Comparison of ENCODE assay signal across 27 cellular contexts in the genomic region with DNA sequence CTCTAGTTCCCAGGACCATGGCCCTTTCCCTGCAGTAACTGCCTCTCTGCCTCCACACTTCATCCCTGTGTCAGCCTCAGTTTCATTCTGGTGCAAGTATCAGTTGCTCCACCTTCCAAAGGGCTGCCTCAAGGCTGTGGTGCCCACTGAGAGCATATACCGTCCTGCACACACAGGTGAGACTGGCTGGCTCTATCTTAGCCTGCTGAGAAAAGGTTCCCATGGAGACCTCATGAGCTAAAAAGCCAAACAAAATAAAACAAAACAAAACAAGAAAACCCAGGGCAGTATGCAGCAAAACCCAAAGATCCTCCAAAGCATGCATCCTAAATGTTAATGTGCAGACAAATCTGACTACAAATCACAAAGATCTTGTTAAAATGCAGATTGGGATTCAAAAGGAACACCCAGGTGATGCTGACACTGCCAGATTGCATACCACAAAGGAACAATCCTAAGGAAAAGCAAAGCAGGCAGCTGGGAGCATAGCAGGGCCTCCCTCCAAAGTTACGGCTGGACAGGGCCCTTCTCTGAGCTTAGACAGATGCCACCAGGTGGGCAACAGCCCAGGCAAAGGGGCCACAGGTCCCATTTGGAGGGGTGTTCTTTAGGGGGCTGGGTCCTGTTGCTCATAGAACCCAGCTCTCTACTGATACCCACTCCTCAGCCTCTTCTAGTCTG.
DNase-seq lines count a peak whose midpoint lies in the region; ATAC-seq and TF ChIP-seq lines count a peak whose summit lies in the region.
"Had no signal": no experiment of that assay in that cellular context is flagged by ENCODE, and none has a peak within 500 bp of the region (broad histone marks: within the 10 kb centered on the region; RNA-seq: fewer than 3 reads in every experiment).

No MANE protein-coding gene starts in this region.

- H3K9ac ChIP-seq in MM.1S (ENCODE audit: low read length) (no peak overlapping the region), GM23248 (no peak overlapping the region), mammary epithelial cell (ENCODE audit: insufficient read depth, low read length) (no peak overlapping the region)
- H3K9ac ChIP-seq: BLaER1, SK-N-SH had no signal

- peaks cover 14% of the 10 kb centered on the region for H3K4me1 Mint-ChIP-seq in dendritic cell treated with granulocyte-macrophage colony-stimulating factor and Interleukin-4, amounts not matched to agents 40 ng/mL and 50 ng/mL, for 4 days (ENCODE audit: low read depth)

- H3K9me3 Mint-ChIP-seq in dendritic cell treated with granulocyte-macrophage colony-stimulating factor and Interleukin-4, amounts not matched to agents 40 ng/mL and 50 ng/mL, for 4 days, result peaks cover 20% of the 10 kb centered on the region

- dilution Hi-C loops in mammary epithelial cell (cut with HindIII; ENCODE audit: low sequenced_read_pairs), result no loop called here

- H3K36me3 Mint-ChIP-seq in dendritic cell treated with granulocyte-macrophage colony-stimulating factor and Interleukin-4, amounts not matched to agents 40 ng/mL and 50 ng/mL, for 4 days (ENCODE audit: low read depth), result no peaks in the 10 kb centered on the region
- H3K36me3 Mint-ChIP-seq: CD4-positive, CD25-positive, alpha-beta regulatory T cell had no signal

- H3K9me3 ChIP-seq in MM.1S (replicated peaks; ENCODE audit: insufficient read depth, low read length) (no peaks in the 10 kb centered on the region), GM23248 (ENCODE audit: low read depth) (no peaks in the 10 kb centered on the region), mammary epithelial cell (replicated peaks; ENCODE audit: insufficient read depth, low read length) (peaks cover 2% of the 10 kb centered on the region)
- H3K9me3 ChIP-seq: HAP-1, SK-N-SH had no signal

- H3K4me3 Mint-ChIP-seq in dendritic cell treated with granulocyte-macrophage colony-stimulating factor and Interleukin-4, amounts not matched to agents 40 ng/mL and 50 ng/mL, for 4 days, result no peak overlapping the region
- H3K4me3 Mint-ChIP-seq: CD4-positive, CD25-positive, alpha-beta regulatory T cell; HFFc6; T-helper 1 cell treated with Interleukin-12 subunit alpha and Interleukin-12 subunit beta and Interleukin-4 antibody, amounts not matched to agents 30 μg/mL and 1 μg/mL, for 36 hours had no signal

- H3K4me1 ChIP-seq in MM.1S (ENCODE audit: low read length) (peaks cover 4% of the 10 kb centered on the region; the same call in 1 of the 2 replicates), GM23248 (ENCODE audit: insufficient read depth) (peaks cover 11% of the 10 kb centered on the region; the same call in 1 of the 2 replicates), mammary epithelial cell (ENCODE audit: insufficient read depth, low read length) (no peaks in the 10 kb centered on the region)
- H3K4me1 ChIP-seq: BLaER1, HAP-1 had no signal

- H3K27me3 Mint-ChIP-seq in dendritic cell treated with granulocyte-macrophage colony-stimulating factor and Interleukin-4, amounts not matched to agents 40 ng/mL and 50 ng/mL, for 4 days, result no peaks in the 10 kb centered on the region

- H2AFZ ChIP-seq in MM.1S (ENCODE audit: low read length) (0 out of 2 replicates have a peak overlapping the region, but pooled peaks have one; percentile 19), GM23248 (no peak overlapping the region), mammary epithelial cell (ENCODE audit: low read depth, low read length) (no peak overlapping the region)

- H3K9me2 ChIP-seq in MM.1S (replicated peaks; ENCODE audit: insufficient read depth, low read length), result no peaks in the 10 kb centered on the region
- no peaks in the 10 kb centered on the region for H3K9me2 ChIP-seq in GM23248 (ENCODE audit: insufficient read depth)
- H3K9me2 ChIP-seq: SK-N-SH had no signal

- H3K4me2 ChIP-seq in MM.1S (ENCODE audit: low read depth, low read length) (no peak overlapping the region), GM23248 (ENCODE audit: unreplicated experiment) (no peak overlapping the region), mammary epithelial cell (ENCODE audit: insufficient read depth, low read depth, low read length) (no peak overlapping the region)
- H3K4me2 ChIP-seq: BLaER1, SK-N-SH had no signal

- H3K79me2 ChIP-seq in MM.1S (ENCODE audit: low read length), result no peaks in the 10 kb centered on the region
- no peaks in the 10 kb centered on the region for H3K79me2 ChIP-seq in GM23248 (ENCODE audit: insufficient read depth)
- H3K79me2 ChIP-seq in mammary epithelial cell (ENCODE audit: insufficient read depth, low read length), result no peaks in the 10 kb centered on the region

- no TSS peak for BruUV-seq in mammary epithelial cell (replicated peaks; lab: Mats Ljungman, UMichigan)

- no peak for TF ChIP-seq CTCF in MM.1S (IDR thresholded peaks at IDR 0.05; ENCODE audit: low read length)
- no peak for TF ChIP-seq CTCF in mammary epithelial cell (conservative IDR thresholded peaks at IDR 0.05 in 1 of 2, IDR thresholded peaks at IDR 0.05 in 1 of 2; ENCODE audit: extremely low read depth in 1 of 2, insufficient read depth in 1 of 2, low read depth in 1 of 2, low read length in 2 of 2)

- WGBS in GM23248 (ENCODE audit: low coverage in 1 of 2, low lambda C conversion rate in 2 of 2, missing lambda C conversion rate in 2 of 2), 2 experiments, result 95 to 97% methylated on average over 2 of the region's 2 CpGs
- 100% methylated on average over 2 of the region's 2 CpGs for WGBS in mammary epithelial cell (ENCODE audit: low coverage, missing lambda C conversion rate)

- intact Hi-C loops in dendritic cell treated with granulocyte-macrophage colony-stimulating factor and Interleukin-4, amounts not matched to agents 40 ng/mL and 50 ng/mL, for 4 days (cut with micrococcal nuclease), result no loop called here
- intact Hi-C loops in mammary epithelial cell (cut with micrococcal nuclease), result no loop called here

- no peaks in the 10 kb centered on the region for H3K36me3 ChIP-seq in MM.1S (replicated peaks; ENCODE audit: insufficient read depth, low read length)
- no peaks in the 10 kb centered on the region for H3K36me3 ChIP-seq in GM23248 (ENCODE audit: low read depth)
- H3K36me3 ChIP-seq in mammary epithelial cell (ENCODE audit: insufficient read depth, low read length), result no peaks in the 10 kb centered on the region
- H3K36me3 ChIP-seq: BLaER1, HAP-1 had no signal

- no peaks in the 10 kb centered on the region for H4K20me1 ChIP-seq in MM.1S (ENCODE audit: insufficient read depth, low read length)
- no peaks in the 10 kb centered on the region for H4K20me1 ChIP-seq in GM23248 (ENCODE audit: insufficient read depth)
- no peaks in the 10 kb centered on the region for H4K20me1 ChIP-seq in mammary epithelial cell (ENCODE audit: insufficient read depth, low read length)
- H4K20me1 ChIP-seq: BLaER1 had no signal

- peak overlapping the region; percentile 28 for H3K27ac Mint-ChIP-seq in dendritic cell treated with granulocyte-macrophage colony-stimulating factor and Interleukin-4, amounts not matched to agents 40 ng/mL and 50 ng/mL, for 4 days
- H3K27ac Mint-ChIP-seq: HFFc6; T-helper 1 cell treated with Interleukin-12 subunit alpha and Interleukin-12 subunit beta and Interleukin-4 antibody, amounts not matched to agents 30 μg/mL and 1 μg/mL, for 36 hours had no signal

- CTCF ChIA-PET in mammary epithelial cell (lab: Charles Lee; ENCODE audit: low non-redundant PET), result no interaction called here

- no peak overlapping the region for H3K27ac ChIP-seq in MM.1S (ENCODE audit: low read length)
- H3K27ac ChIP-seq in GM23248, result no peak overlapping the region
- H3K27ac ChIP-seq in mammary epithelial cell (ENCODE audit: insufficient read depth, low read depth, low read length), result no peak overlapping the region
- H3K27ac ChIP-seq: BLaER1, HL-60 had no signal

- no peak for DNase-seq in MM.1S
- no peak for DNase-seq in GM23248
- DNase-seq in mammary epithelial cell, result no peak
- DNase-seq in RKO (ENCODE audit: low spot score), result no peak
- DNase-seq: CD4-positive, CD25-positive, alpha-beta regulatory T cell; DMS153; DND-41; HFFc6; NCI-H1092; NCI-H1417 treated with DMSO at 0.1 percent for 48 hours; NCI-H1694 treated with DMSO at 0.1 percent for 48 hours; NCI-H2081; NCI-H2227 treated with DMSO at 0.1 percent for 48 hours; NCI-H510A; NCI-H69; SIG-M5; SK-N-SH; SW 1271 had no signal

- H3K27me3 ChIP-seq in MM.1S (replicated peaks; ENCODE audit: insufficient read depth, low read length) (no peaks in the 10 kb centered on the region), GM23248 (replicated peaks; ENCODE audit: insufficient read depth) (no peaks in the 10 kb centered on the region), mammary epithelial cell (ENCODE audit: insufficient read depth, low read length) (no peaks in the 10 kb centered on the region)
- H3K27me3 ChIP-seq: BLaER1 had no signal

- in situ Hi-C loops in GM23248 (cut with MboI) (no loop called here), mammary epithelial cell (cut with MboI; ENCODE audit: low sequenced_read_pairs in 2 of 2) (no loop called here)

- H3K4me3 ChIP-seq in MM.1S (ENCODE audit: low read length) (no peak overlapping the region), GM23248 (no peak overlapping the region), mammary epithelial cell (replicated peaks in 1 of 3; ENCODE audit: insufficient read depth in 1 of 3, low read depth in 2 of 3, low read length in 3 of 3) (no peak overlapping the region)
- H3K4me3 ChIP-seq: BLaER1, HAP-1 had no signal

- H3F3A ChIP-seq in MM.1S (ENCODE audit: insufficient read depth, low read length), result no peaks in the 10 kb centered on the region
- peaks cover 8% of the 10 kb centered on the region for H3F3A ChIP-seq in GM23248 (ENCODE audit: insufficient read depth)

- peak; percentile 24 for ATAC-seq in GM18511 (IDR thresholded peaks at IDR 0.05; ENCODE audit: unreplicated experiment)
- peak; percentile 24 for ATAC-seq in GM19324 (IDR thresholded peaks at IDR 0.05; ENCODE audit: low FRiP score, unreplicated experiment)
- no peak for ATAC-seq in GM21515 (IDR thresholded peaks at IDR 0.05; ENCODE audit: unreplicated experiment)
- ATAC-seq: Panc1 had no signal
